Comparison of ENCODE assay signal across 7 cellular contexts in genomic region chr15:21265583-21265982, GRCh38.
A peak's percentile ranks its signal among the peaks of the same experiment; 100 is the strongest.
DNase-seq lines count a peak whose midpoint lies in the region; ATAC-seq, FAIRE-seq and TF ChIP-seq lines count a peak whose summit lies in the region.
"Not testable (repeated sequence)": the region's sequence is repeated elsewhere in the genome, so short reads cannot be mapped to it uniquely, and the experiment has no call there.

No MANE protein-coding gene starts in this region.

- not testable (repeated sequence) for H3K27me3 Mint-ChIP-seq in CD14-positive monocyte (ENCODE audit: low read depth in 3 of 3)

- in situ Hi-C loops in mammary epithelial cell (cut with MboI; ENCODE audit: low sequenced_read_pairs in 2 of 2), result not testable (repeated sequence)

- not testable (repeated sequence) for H3K27ac ChIP-seq in MM.1S (ENCODE audit: low read length); mammary epithelial cell (ENCODE audit: insufficient read depth, low read depth, low read length)
- H3K27ac ChIP-seq in RWPE2 (ENCODE audit: poor library complexity, severe bottlenecking), result peak overlapping the region; percentile 51

- H3K9me2 ChIP-seq in MM.1S (replicated peaks; ENCODE audit: insufficient read depth, low read length), result not testable (repeated sequence)

- not testable (repeated sequence) for H3K36me3 ChIP-seq in MM.1S (replicated peaks; ENCODE audit: insufficient read depth, low read length); RWPE2 (ENCODE audit: low read depth); mammary epithelial cell (ENCODE audit: insufficient read depth, low read length)

- H3K9me3 ChIP-seq in MM.1S (replicated peaks; ENCODE audit: insufficient read depth, low read length); RWPE2 (ENCODE audit: severe bottlenecking); mammary epithelial cell (replicated peaks; ENCODE audit: insufficient read depth, low read length): not testable (repeated sequence)

- H2AFZ ChIP-seq in MM.1S (ENCODE audit: low read length); mammary epithelial cell (ENCODE audit: low read depth, low read length): not testable (repeated sequence)

- intact Hi-C loops in CD14-positive monocyte (cut with micrococcal nuclease); mammary epithelial cell (cut with micrococcal nuclease): not testable (repeated sequence)

- not testable (repeated sequence) for H3K4me1 ChIP-seq in MM.1S (ENCODE audit: low read length); mammary epithelial cell (ENCODE audit: insufficient read depth, low read length)
- peaks cover 22% of the 10 kb centered on the region for H3K4me1 ChIP-seq in RWPE2 (ENCODE audit: insufficient read depth, poor library complexity, severe bottlenecking)

- FAIRE-seq in GM19239 (lab: Jason Lieb, UNC) (peak; percentile 33), endometrium (lab: Jason Lieb, UNC) (peak; percentile 4)

- 69% methylated on average over 3 of the region's 3 CpGs for WGBS in mammary epithelial cell (ENCODE audit: low coverage, missing lambda C conversion rate)

- not testable (repeated sequence) for H4K20me1 ChIP-seq in MM.1S (ENCODE audit: insufficient read depth, low read length); mammary epithelial cell (ENCODE audit: insufficient read depth, low read length)

- not testable (repeated sequence) for H3K4me3 Mint-ChIP-seq in CD14-positive monocyte

- not testable (repeated sequence) for H3K36me3 Mint-ChIP-seq in CD14-positive monocyte

- not testable (repeated sequence) for TF ChIP-seq CTCF in CD14-positive monocyte (IDR thresholded peaks at IDR 0.05); MM.1S (IDR thresholded peaks at IDR 0.05; ENCODE audit: low read length); RWPE2 (IDR thresholded peaks at IDR 0.05; ENCODE audit: poor library complexity, severe bottlenecking); mammary epithelial cell (conservative IDR thresholded peaks at IDR 0.05 in 1 of 2, IDR thresholded peaks at IDR 0.05 in 1 of 2; ENCODE audit: extremely low read depth in 1 of 2, insufficient read depth in 1 of 2, low read depth in 1 of 2, low read length in 2 of 2)

- DNase-seq in CD14-positive monocyte (ENCODE audit: low spot score); GM19239 (ENCODE audit: insufficient read length, low spot score); RWPE2 (ENCODE audit: low spot score): not testable (repeated sequence)
- DNase-seq in MM.1S, result peak; percentile 5
- peak; percentile 17 for DNase-seq in mammary epithelial cell
- peak; percentile 0 for DNase-seq in left kidney (ENCODE audit: low read depth, low spot score)

- peaks cover 35% of the 10 kb centered on the region for H3K4me1 Mint-ChIP-seq in CD14-positive monocyte

- CTCF ChIA-PET in mammary epithelial cell (lab: Charles Lee; ENCODE audit: low non-redundant PET), result not testable (repeated sequence)

- not testable (repeated sequence) for H3K4me3 ChIP-seq in MM.1S (ENCODE audit: low read length); RWPE2 (ENCODE audit: severe bottlenecking); mammary epithelial cell (replicated peaks in 1 of 3; ENCODE audit: insufficient read depth in 1 of 3, low read depth in 2 of 3, low read length in 3 of 3)

- not testable (repeated sequence) for H3K4me2 ChIP-seq in MM.1S (ENCODE audit: low read depth, low read length); mammary epithelial cell (ENCODE audit: insufficient read depth, low read depth, low read length)

- H3K27ac Mint-ChIP-seq in CD14-positive monocyte, result peak overlapping the region; percentile 19 to 79 (median 64)

- peaks cover 7 to 18% (median 14%) of the 10 kb centered on the region in 7 donors for H3K9me3 Mint-ChIP-seq in CD14-positive monocyte

- dilution Hi-C loops in mammary epithelial cell (cut with HindIII; ENCODE audit: low sequenced_read_pairs), result not testable (repeated sequence)

- not testable (repeated sequence) for H3K9ac ChIP-seq in MM.1S (ENCODE audit: low read length); mammary epithelial cell (ENCODE audit: insufficient read depth, low read length)

- not testable (repeated sequence) for H3K27me3 ChIP-seq in MM.1S (replicated peaks; ENCODE audit: insufficient read depth, low read length); RWPE2 (ENCODE audit: insufficient read depth, poor library complexity, severe bottlenecking); mammary epithelial cell (ENCODE audit: insufficient read depth, low read length)

- BruUV-seq in mammary epithelial cell (replicated peaks; lab: Mats Ljungman, UMichigan), result not testable (repeated sequence)

- not testable (repeated sequence) for H3F3A ChIP-seq in MM.1S (ENCODE audit: insufficient read depth, low read length)

- ATAC-seq in RWPE2 (ENCODE audit: low read depth), result peak; percentile 72

- H3K79me2 ChIP-seq in MM.1S (ENCODE audit: low read length); mammary epithelial cell (ENCODE audit: insufficient read depth, low read length): not testable (repeated sequence)
